ENCODE assay signal across 6 cellular contexts in genomic region chr15:73938516-73938915, GRCh38. TPM values are rescaled to one million over a fixed set of nuclear protein-coding genes. Genes with fewer than 3 reads are reported as not detected.
DNase-seq lines count a peak whose midpoint lies in the region; ATAC-seq, FAIRE-seq and TF ChIP-seq lines count a peak whose summit lies in the region.
"Not testable (repeated sequence)": the region's sequence is repeated elsewhere in the genome, so short reads cannot be mapped to it uniquely, and the experiment has no call there.

No MANE protein-coding gene starts in this region.

- peaks cover 89% of the 10 kb centered on the region for H3K4me1 Mint-ChIP-seq in osteocyte (ENCODE audit: unreplicated experiment)

- H3K36me3 ChIP-seq in IMR-90 (ENCODE audit: control insufficient read depth, insufficient read depth, low read length); SJCRH30; K562 (ENCODE audit: control insufficient read depth, insufficient read depth, low read length); kidney (ENCODE audit: control insufficient read depth in 1 of 2, insufficient read depth in 2 of 2, low read length in 2 of 2): not testable (repeated sequence)

- not testable (repeated sequence) for H3K56ac ChIP-seq in IMR-90 (ENCODE audit: extremely low read depth, insufficient read depth, low read length)

- not testable (repeated sequence) for H3K27me3 ChIP-seq in IMR-90 (ENCODE audit: control insufficient read depth, insufficient read depth, low read length); SJCRH30
- H3K27me3 ChIP-seq in K562 (ENCODE audit: control insufficient read depth in 2 of 2, insufficient read depth in 2 of 2, low read length in 2 of 2) = peaks cover 8 to 61% of the 10 kb centered on the region in 2 experiments; a peak in 4 of 5 replicates

- in situ Hi-C loops in IMR-90 (cut with MboI; ENCODE audit: low sequenced_read_pairs); K562 (cut with MboI): not testable (repeated sequence)

- H2BK5ac ChIP-seq in IMR-90 (ENCODE audit: low read depth, low read length, poor library complexity, severe bottlenecking) = not testable (repeated sequence)

- H3K36me3 Mint-ChIP-seq in osteocyte (ENCODE audit: unreplicated experiment) = not testable (repeated sequence)

- not testable (repeated sequence) for H3K9me3 ChIP-seq in IMR-90 (ENCODE audit: control insufficient read depth, insufficient read depth, low read length); SJCRH30 (replicated peaks); K562 (replicated peaks; ENCODE audit: control insufficient read depth, insufficient read depth, low read depth, low read length); kidney (ENCODE audit: control insufficient read depth in 1 of 2, low read length in 2 of 2)

- peak overlapping the region; percentile 4; the same call in 1 of the 2 replicates for H2BK120ac ChIP-seq in IMR-90 (ENCODE audit: low read depth, low read length)

- not testable (repeated sequence) for FAIRE-seq in K562 (lab: Jason Lieb, UNC); kidney (lab: Jason Lieb, UNC)
- peak; percentile 44 for FAIRE-seq in urothelium cell line (lab: Jason Lieb, UNC)

- CTCF ChIA-PET in IMR-90 (lab: Yijun Ruan, JAX); K562 (lab: Yijun Ruan, JAX; ENCODE audit: low intra/inter-chr PET ratio): not testable (repeated sequence)

- 100% methylated on average over 5 of the region's 8 CpGs; no CpG with 5 or more reads in 1 of the 2 experiments for WGBS in IMR-90 (ENCODE audit: extremely low coverage in 2 of 2, insufficient read length in 1 of 2), 2 experiments
- WGBS in K562 (ENCODE audit: insufficient coverage, low coverage, missing lambda C conversion rate) = 12% methylated on average over 8 of the region's 8 CpGs

- H3K27ac ChIP-seq in IMR-90 (ENCODE audit: insufficient read depth, low read length); K562 (ENCODE audit: extremely low read depth, low read depth, low read length); kidney (ENCODE audit: low read depth in 2 of 2, low read length in 2 of 2): not testable (repeated sequence)
- H3K27ac ChIP-seq in SJCRH30 = peak overlapping the region; percentile 55; the same call in 1 of the 2 replicates

- H3K9me1 ChIP-seq in IMR-90 (ENCODE audit: insufficient read depth, low read length) = peaks cover 42% of the 10 kb centered on the region
- H3K9me1 ChIP-seq in K562 (ENCODE audit: control insufficient read depth, insufficient read depth, low read length) = not testable (repeated sequence)

- H2BK15ac ChIP-seq in IMR-90 (ENCODE audit: low read depth, low read length) = not testable (repeated sequence)

- not testable (repeated sequence) for H3K4me2 ChIP-seq in IMR-90 (ENCODE audit: low read depth, low read length); K562 (ENCODE audit: insufficient read depth, low read length)

- ATAC-seq in IMR-90 (ENCODE audit: low read depth); K562: not testable (repeated sequence)

- H3K9me3 Mint-ChIP-seq in osteocyte (ENCODE audit: unreplicated experiment) = not testable (repeated sequence)

- not testable (repeated sequence) for H3K4me3 Mint-ChIP-seq in osteocyte (ENCODE audit: unreplicated experiment)

- H4K8ac ChIP-seq in IMR-90 (ENCODE audit: low read depth in 2 of 2, low read length in 2 of 2) = peak overlapping the region; percentile 98 to 100; a peak in 2 of 4 replicates

- peaks cover 60 to 98% of the 10 kb centered on the region in 2 experiments for H3K79me1 ChIP-seq in IMR-90 (ENCODE audit: low read depth in 1 of 2, low read length in 2 of 2)

- dilution Hi-C loops in IMR-90 (cut with HindIII; ENCODE audit: low sequenced_read_pairs, unreplicated experiment) = not testable (repeated sequence)

- H3K4me1 ChIP-seq in IMR-90 (ENCODE audit: control insufficient read depth, insufficient read depth, low read length) (peaks cover 59% of the 10 kb centered on the region), SJCRH30 (peaks cover 60% of the 10 kb centered on the region), kidney (ENCODE audit: control insufficient read depth in 1 of 2, insufficient read depth in 1 of 2, low read depth in 1 of 2, low read length in 2 of 2) (peaks cover 8 to 14% of the 10 kb centered on the region in 2 donors)
- H3K4me1 ChIP-seq in K562 (replicated peaks in 1 of 2; ENCODE audit: control insufficient read depth in 2 of 2, insufficient read depth in 2 of 2, low read length in 2 of 2) = not testable (repeated sequence)

- H3K4ac ChIP-seq in IMR-90 (ENCODE audit: low read depth, low read length) = peak overlapping the region; percentile 100; the same call in 1 of the 2 replicates

- H3K23ac ChIP-seq in IMR-90 (ENCODE audit: low read depth, low read length) = not testable (repeated sequence)

- not testable (repeated sequence) for TF ChIP-seq EP300 in K562 (IDR thresholded peaks at IDR 0.05; ENCODE audit: low read length)

- intact Hi-C loops in IMR-90 (cut with micrococcal nuclease); K562 (cut with micrococcal nuclease); kidney (cut with DNase I): not testable (repeated sequence)

- POLR2A ChIA-PET in IMR-90 (lab: Charles Lee; ENCODE audit: unreplicated experiment) = not testable (repeated sequence)
- POLR2A ChIA-PET in K562 (lab: Yijun Ruan, JAX) = interaction anchor here (0.7 kb wide), 1 partner anchor 9 kb away, joined by 3 read pairs; no protein-coding TSS in a partner anchor

- not testable (repeated sequence) for H2AFZ ChIP-seq in IMR-90 (replicated peaks; ENCODE audit: low read length, poor library complexity); K562 (ENCODE audit: low read depth, low read length)

- not testable (repeated sequence) for H3K79me2 ChIP-seq in K562 (ENCODE audit: control insufficient read depth, insufficient read depth, low read length)

- not testable (repeated sequence) for H2BK20ac ChIP-seq in IMR-90 (ENCODE audit: low read depth, low read length)

- peaks cover 32% of the 10 kb centered on the region for H4K20me1 ChIP-seq in IMR-90 (ENCODE audit: insufficient read depth, low read length)
- not testable (repeated sequence) for H4K20me1 ChIP-seq in K562 (replicated peaks; ENCODE audit: control insufficient read depth, insufficient read depth, low read length)

- not testable (repeated sequence) for H3K9ac ChIP-seq in IMR-90 (ENCODE audit: low read depth, low read length); K562 (ENCODE audit: insufficient read depth in 1 of 2, low read depth in 2 of 2, low read length in 2 of 2); kidney (ENCODE audit: low read length in 2 of 2)

- not testable (repeated sequence) for H2AK5ac ChIP-seq in IMR-90 (ENCODE audit: low read depth, low read length)

- BruUV-seq in IMR-90 (replicated peaks; lab: Mats Ljungman, UMichigan); K562 (replicated peaks; lab: Mats Ljungman, UMichigan): not testable (repeated sequence)

- TF ChIP-seq POLR2A in IMR-90 (IDR thresholded peaks at IDR 0.05; ENCODE audit: low read depth, low read length); K562 (conservative IDR thresholded peaks at IDR 0.05): not testable (repeated sequence)

- not testable (repeated sequence) for H4K5ac ChIP-seq in IMR-90 (ENCODE audit: low read depth, low read length)

- H3K14ac ChIP-seq in IMR-90 (replicated peaks; ENCODE audit: low read depth, low read length) = not testable (repeated sequence)

- not testable (repeated sequence) for TF ChIP-seq RAD21 in IMR-90 (IDR thresholded peaks at IDR 0.05; ENCODE audit: low read length); K562 (CRISPR knock-in tag; conservative IDR thresholded peaks at IDR 0.05 in 1 of 2, IDR thresholded peaks at IDR 0.05 in 1 of 2)

- not testable (repeated sequence) for TF ChIP-seq CTCF in IMR-90 (conservative IDR thresholded peaks at IDR 0.05; ENCODE audit: low read depth, low read length); K562 (IDR thresholded peaks at IDR 0.05 in 2 of 3, conservative IDR thresholded peaks at IDR 0.05 in 1 of 3; ENCODE audit: insufficient read depth in 2 of 3, low read depth in 1 of 3, low read length in 3 of 3); kidney (IDR thresholded peaks at IDR 0.05; ENCODE audit: borderline replicate concordance, extremely low read depth, insufficient read depth); osteocyte (IDR thresholded peaks at IDR 0.05)

- not testable (repeated sequence) for H3K18ac ChIP-seq in IMR-90 (ENCODE audit: low read depth, low read length)

- not testable (repeated sequence) for H2AK9ac ChIP-seq in IMR-90 (replicated peaks; ENCODE audit: low read depth, low read length, poor library complexity)

- not testable (repeated sequence) for H4K91ac ChIP-seq in IMR-90 (ENCODE audit: insufficient read depth, low read depth, low read length)

- not testable (repeated sequence) for DNase-seq in IMR-90; SJCRH30; K562 (ENCODE audit: extremely low read depth in 1 of 4, low spot score in 3 of 4); osteocyte (ENCODE audit: extremely low spot score, unreplicated experiment); urothelium cell line (ENCODE audit: low spot score)
- peak; percentile 18 for DNase-seq in kidney

- H3K4me3 ChIP-seq in IMR-90 (ENCODE audit: insufficient read depth, low read depth, low read length); SJCRH30; K562; kidney (ENCODE audit: low read length in 2 of 2): not testable (repeated sequence)

- not testable (repeated sequence) for H3K27me3 Mint-ChIP-seq in osteocyte (ENCODE audit: unreplicated experiment)

- H3K27ac Mint-ChIP-seq in osteocyte (ENCODE audit: unreplicated experiment) = peak overlapping the region; percentile 83

RNA-seq across cellular contexts. Expression of gene LOXL1, which starts 12.3 kb away (rescaled TPM):
- total RNA-seq in IMR-90 (2012; rRNA removed) = 146 and 148 TPM in 2 replicates
- polyA plus RNA-seq in IMR-90 (2012; rRNA removed) = 311 and 332 TPM in 2 replicates
- polyA plus RNA-seq in IMR-90 (2012; cell fraction: cytosol; rRNA removed) = 118 and 403 TPM in 2 replicates
- 211 and 331 TPM in 2 replicates for polyA plus RNA-seq in IMR-90 (2012; cell fraction: nucleus; rRNA removed; ENCODE audit: low replicate concordance)
- total RNA-seq in SJCRH30 (2014; rRNA removed; shearing (Covaris generic)) = 31.3 and 33.3 TPM in 2 replicates
- total RNA-seq in K562 (2011; cell fraction: chromatin; rRNA removed; ENCODE audit: low replicate concordance) = not detected in 2 replicates
- total RNA-seq in K562 (2011; cell fraction: nucleolus; rRNA removed) = 0.33 TPM in 1 of 2 replicates, not detected in the other
- total RNA-seq in K562 (2011; cell fraction: nucleoplasm; rRNA removed) = not detected in 2 replicates
- total RNA-seq in K562 (2014; rRNA removed) = 0.14 and 0.61 TPM in 2 replicates
- total RNA-seq in K562 (2014; rRNA removed; fragmentation: Illumina TruSeq; extraction: Trizol) = not detected in 2 replicates
- total RNA-seq in K562 (2015; rRNA removed; fragmentation: Illumina TruSeq; extraction: Trizol) = not detected in 2 replicates
- not detected in 2 replicates for total RNA-seq in K562 (2021)
- 0.16 TPM in 1 of 2 replicates, not detected in the other for polyA plus RNA-seq in K562 (2011; rRNA removed)
- 0.66 TPM in 1 of 2 replicates, not detected in the other for polyA plus RNA-seq in K562 (2011; cell fraction: cytosol; rRNA removed)
- 0.30 and 0.45 TPM in 2 replicates for polyA plus RNA-seq in K562 (2011; cell fraction: nucleus; rRNA removed)
- 0.18 and 1.5 TPM in 2 replicates for polyA plus RNA-seq in K562 (2012)
- polyA plus RNA-seq in K562 (2014; fragmentation: Illumina TruSeq; extraction: Trizol) = not detected in 2 replicates
- not detected for polyA plus RNA-seq in K562 (2014; fragmentation: Nextera tagmentation; extraction: Ambion mirVana)
- not detected in 2 replicates for polyA plus RNA-seq in K562 (2014; rRNA removed)
- polyA minus RNA-seq in K562 (2011; rRNA and poly(A)+ RNA removed) = not detected in 2 replicates
- polyA minus RNA-seq in K562 (2011; cell fraction: cytosol; rRNA and poly(A)+ RNA removed) = not detected in 2 replicates
- not detected in 2 replicates for polyA minus RNA-seq in K562 (2011; cell fraction: nucleus; rRNA and poly(A)+ RNA removed)
- total RNA-seq in kidney = 33.2 TPM
- polyA plus RNA-seq in kidney (ENCODE audit: insufficient read depth, low read depth, low replicate concordance) = 35.1 TPM
- 398 and 417 TPM in 2 replicates for total RNA-seq in osteocyte

RNA-seq across cellular contexts. Expression of gene STOML1, which starts 53.6 kb away (rescaled TPM):
- total RNA-seq in IMR-90 (2012; rRNA removed) (11.8 and 12.5 TPM in 2 replicates), K562 (2014; rRNA removed) (9.7 and 9.9 TPM in 2 replicates), K562 (2014; rRNA removed; fragmentation: Illumina TruSeq; extraction: Trizol) (1.2 and 2.1 TPM in 2 replicates), K562 (2015; rRNA removed; fragmentation: Illumina TruSeq; extraction: Trizol) (4.6 and 5.3 TPM in 2 replicates), K562 (2021) (9.6 and 10.3 TPM in 2 replicates), kidney (22.2 TPM), osteocyte (17.1 and 18.3 TPM in 2 replicates)
- polyA plus RNA-seq in IMR-90 (2012; rRNA removed) (21.2 and 25.0 TPM in 2 replicates), K562 (2011; rRNA removed) (4.9 and 7.1 TPM in 2 replicates), K562 (2014; fragmentation: Illumina TruSeq; extraction: Trizol) (3.5 and 5.2 TPM in 2 replicates), K562 (2014; fragmentation: Nextera tagmentation; extraction: Ambion mirVana) (under 1 TPM; 0.25 to 0.53 TPM), K562 (2014; rRNA removed) (6.9 and 8.9 TPM in 2 replicates), kidney (ENCODE audit: insufficient read depth, low read depth, low replicate concordance) (15.0 TPM)
- 15.0 and 22.2 TPM in 2 replicates for polyA plus RNA-seq in IMR-90 (2012; cell fraction: cytosol; rRNA removed)
- polyA plus RNA-seq in IMR-90 (2012; cell fraction: nucleus; rRNA removed; ENCODE audit: low replicate concordance) = 13.0 and 29.7 TPM in 2 replicates
- total RNA-seq in SJCRH30 (2014; rRNA removed; shearing (Covaris generic)) = 3.0 and 5.1 TPM in 2 replicates
- 10.7 and 18.8 TPM in 2 replicates for total RNA-seq in K562 (2011; cell fraction: chromatin; rRNA removed; ENCODE audit: low replicate concordance)
- total RNA-seq in K562 (2011; cell fraction: nucleolus; rRNA removed) = 18.3 and 19.3 TPM in 2 replicates
- 14.7 and 18.3 TPM in 2 replicates for total RNA-seq in K562 (2011; cell fraction: nucleoplasm; rRNA removed)
- 8.1 and 16.7 TPM in 2 replicates for polyA plus RNA-seq in K562 (2011; cell fraction: cytosol; rRNA removed)
- 14.1 and 18.4 TPM in 2 replicates for polyA plus RNA-seq in K562 (2011; cell fraction: nucleus; rRNA removed)
- polyA plus RNA-seq in K562 (2012) = 5.9 and 11.3 TPM in 2 replicates
- polyA minus RNA-seq in K562 (2011; rRNA and poly(A)+ RNA removed) = 2.9 and 3.5 TPM in 2 replicates
- polyA minus RNA-seq in K562 (2011; cell fraction: cytosol; rRNA and poly(A)+ RNA removed) = 2.7 and 5.1 TPM in 2 replicates
- 5.9 and 7.2 TPM in 2 replicates for polyA minus RNA-seq in K562 (2011; cell fraction: nucleus; rRNA and poly(A)+ RNA removed)

RNA-seq across cellular contexts. Expression of gene PML, which starts 56.0 kb away (rescaled TPM):
- total RNA-seq in IMR-90 (2012; rRNA removed) (8.8 and 10.3 TPM in 2 replicates), K562 (2014; rRNA removed) (14.4 and 20.2 TPM in 2 replicates), K562 (2014; rRNA removed; fragmentation: Illumina TruSeq; extraction: Trizol) (6.0 and 6.6 TPM in 2 replicates), K562 (2015; rRNA removed; fragmentation: Illumina TruSeq; extraction: Trizol) (9.7 and 10.1 TPM in 2 replicates), K562 (2021) (44.4 and 50.7 TPM in 2 replicates), kidney (82.9 TPM), osteocyte (60.6 and 63.1 TPM in 2 replicates)
- polyA plus RNA-seq in IMR-90 (2012; rRNA removed) (22.6 and 23.1 TPM in 2 replicates), K562 (2011; rRNA removed) (6.6 and 11.3 TPM in 2 replicates), K562 (2014; fragmentation: Illumina TruSeq; extraction: Trizol) (20.7 and 28.3 TPM in 2 replicates), K562 (2014; fragmentation: Nextera tagmentation; extraction: Ambion mirVana) (1 to 10 TPM; 5.0 to 5.4 TPM), K562 (2014; rRNA removed) (14.0 and 16.2 TPM in 2 replicates), kidney (ENCODE audit: insufficient read depth, low read depth, low replicate concordance) (19.6 TPM)
- 28.1 and 29.3 TPM in 2 replicates for polyA plus RNA-seq in IMR-90 (2012; cell fraction: cytosol; rRNA removed)
- 43.2 and 105 TPM in 2 replicates for polyA plus RNA-seq in IMR-90 (2012; cell fraction: nucleus; rRNA removed; ENCODE audit: low replicate concordance)
- total RNA-seq in SJCRH30 (2014; rRNA removed; shearing (Covaris generic)) = 9.8 and 11.7 TPM in 2 replicates
- 30.2 and 56.1 TPM in 2 replicates for total RNA-seq in K562 (2011; cell fraction: chromatin; rRNA removed; ENCODE audit: low replicate concordance)
- total RNA-seq in K562 (2011; cell fraction: nucleolus; rRNA removed) = 36.8 and 39.2 TPM in 2 replicates
- total RNA-seq in K562 (2011; cell fraction: nucleoplasm; rRNA removed) = 35.0 and 53.2 TPM in 2 replicates
- polyA plus RNA-seq in K562 (2011; cell fraction: cytosol; rRNA removed) = 10.6 and 17.0 TPM in 2 replicates
- 22.7 and 36.6 TPM in 2 replicates for polyA plus RNA-seq in K562 (2011; cell fraction: nucleus; rRNA removed)
- polyA plus RNA-seq in K562 (2012) = 33.2 and 45.0 TPM in 2 replicates
- 8.2 and 9.8 TPM in 2 replicates for polyA minus RNA-seq in K562 (2011; rRNA and poly(A)+ RNA removed)
- polyA minus RNA-seq in K562 (2011; cell fraction: cytosol; rRNA and poly(A)+ RNA removed) = 31.2 and 50.2 TPM in 2 replicates
- polyA minus RNA-seq in K562 (2011; cell fraction: nucleus; rRNA and poly(A)+ RNA removed) = 12.3 and 12.9 TPM in 2 replicates

Comparison
In these comparisons a context has a peak if more than half of its experiments do, and no peak if none do; other contexts are left out.
1. RNA of gene LOXL1, which starts 12.3 kb away (total RNA-seq): 398 to 417 TPM in osteocyte, 146 to 148 TPM in IMR-90, 31.3 to 33.3 TPM in SJCRH30 and 33.2 TPM in kidney (single experiment); 0.14 to 0.61 TPM in K562; every median in the first group is over 10 times any median in the second.